Comparison of ENCODE assay signal across 31 cellular contexts in the genomic region with DNA sequence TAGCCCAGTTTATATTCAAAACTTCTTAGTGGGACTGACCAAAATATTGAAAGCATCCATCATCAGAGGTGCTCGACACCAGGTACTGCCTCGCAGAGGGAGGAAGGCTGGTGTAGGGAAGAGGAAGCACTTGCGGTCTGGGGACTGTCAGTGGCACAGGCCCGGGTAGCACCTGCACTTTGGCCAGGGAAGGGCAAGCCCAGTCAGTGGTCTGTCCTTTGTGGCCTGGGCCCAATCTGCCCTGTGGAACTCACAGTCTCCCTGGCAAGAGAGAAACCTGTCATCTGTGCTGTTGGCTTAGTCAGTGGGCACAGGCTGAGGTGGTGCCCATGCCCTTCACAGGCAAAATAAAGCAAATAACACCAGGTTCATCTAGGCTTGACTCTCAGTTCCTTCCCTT.
A peak's percentile ranks its signal among the peaks of the same experiment; 100 is the strongest.
DNase-seq lines count a peak whose midpoint lies in the region; ATAC-seq, FAIRE-seq and TF ChIP-seq lines count a peak whose summit lies in the region.
"Had no signal": no experiment of that assay in that cellular context is flagged by ENCODE, and none has a peak within 500 bp of the region (broad histone marks: within the 10 kb centered on the region; RNA-seq: fewer than 3 reads in every experiment).

No MANE protein-coding gene starts in this region.

- POLR2A ChIA-PET in GM12878 (lab: Charles Lee): no interaction called here

- no peaks in the 10 kb centered on the region for H3K36me3 ChIP-seq in GM12878 (ENCODE audit: control insufficient read depth in 2 of 2, insufficient read depth in 2 of 2, low read length in 1 of 2)
- H3K36me3 ChIP-seq: tibial nerve had no signal

- H3K27ac Mint-ChIP-seq in immature natural killer cell: peak overlapping the region in 4 of 6 donors; percentile 2 to 65 (median 42)
- H3K27ac Mint-ChIP-seq: activated CD4-positive, alpha-beta memory T cell treated with anti-CD3 and anti-CD28 coated beads, Interleukin-2, amount 10 ng/mL, durations not matched to agents 7 days and 5 days; B cell; natural killer cell; T-helper 2 cell treated with Interferon-gamma antibody and Interleukin-4, amounts not matched to agents 5 μg/mL and 100 μg/mL, for 36 hours had no signal

- H3K4me1 ChIP-seq in GM12878 (ENCODE audit: control insufficient read depth, insufficient read depth, low read length): peaks cover 9% of the 10 kb centered on the region; the same call in 1 of the 2 replicates

- H3K79me2 ChIP-seq in GM12878 (ENCODE audit: control insufficient read depth, insufficient read depth, low read length): no peaks in the 10 kb centered on the region

- peak overlapping the region in 1 of 5 donors; percentile 73 for H3K4me3 Mint-ChIP-seq in immature natural killer cell
- H3K4me3 Mint-ChIP-seq: activated CD4-positive, alpha-beta memory T cell treated with anti-CD3 and anti-CD28 coated beads, Interleukin-2, amount 10 ng/mL, durations not matched to agents 7 days and 5 days; B cell; CD8-positive, alpha-beta memory T cell; T-helper 2 cell treated with Interferon-gamma antibody and Interleukin-4, amounts not matched to agents 5 μg/mL and 100 μg/mL, for 36 hours had no signal

- H2AFZ ChIP-seq in GM12878 (ENCODE audit: control insufficient read depth, low read depth, low read length): peak overlapping the region; percentile 46

- 0 out of 2 replicates have a peak, but pooled peaks cover 2% of the 10 kb centered on the region for H4K20me1 ChIP-seq in GM12878 (ENCODE audit: control insufficient read depth, insufficient read depth)

- TF ChIP-seq POLR2A in GM12878 (IDR thresholded peaks at IDR 0.05; ENCODE audit: low read depth, low read length): no peak

- intact Hi-C loops in GM12878 (cut with micrococcal nuclease; ENCODE audit: unreplicated experiment) (no loop called here), left ventricle myocardium superior (cut with micrococcal nuclease) (no loop called here)

- CTCF ChIA-PET in GM12878 (lab: Yijun Ruan, JAX): interaction anchor here (1.8 to 2.1 kb wide), 2 partner anchors 56 to 98 kb away, joined by 4 to 10 read pairs; partner anchors contain the start of gene OLFML3

- no peak for TF ChIP-seq RAD21 in GM12878 (IDR thresholded peaks at IDR 0.05; ENCODE audit: insufficient read depth, low read depth, low read length)

- peaks cover 1 to 3% (median 3%) of the 10 kb centered on the region in 3 donors for H3K27me3 Mint-ChIP-seq in immature natural killer cell (ENCODE audit: low read depth in 3 of 3)

- peaks cover 4 to 21% (median 14%) of the 10 kb centered on the region in 6 donors for H3K9me3 Mint-ChIP-seq in immature natural killer cell

- H3K27me3 ChIP-seq in GM12878 (replicated peaks in 1 of 2; ENCODE audit: control insufficient read depth in 2 of 2, insufficient read depth in 2 of 2, low read length in 1 of 2): no peaks in the 10 kb centered on the region
- H3K27me3 ChIP-seq: tibial nerve had no signal

- DNase-seq in GM12878 (ENCODE audit: low read depth, low spot score) (no peak), immature natural killer cell (no peak), left ventricle myocardium superior (no peak), NCI-H1417 treated with DMSO at 0.1 percent for 48 hours (lab: John Stamatoyannopoulos, UW) (no peak), HuH-7.5 (ENCODE audit: low spot score) (no peak)
- DNase-seq: activated CD4-positive, alpha-beta memory T cell treated with anti-CD3 and anti-CD28 coated beads, Interleukin-2, amount 10 ng/mL, durations not matched to agents 7 days and 5 days; activated CD8-positive, alpha-beta memory T cell treated with anti-CD3 and anti-CD28 coated beads, Interleukin-2, amount 50 U/mL, for 4 hours; activated naive CD4-positive, alpha-beta T cell treated with Interleukin-2 at 50 U/mL for 16 hours; CD8-positive, alpha-beta memory T cell; dermis blood vessel endothelial cell; EL; glutamatergic neuron; GOT3; kidney glomerular epithelial cell; natural killer cell; NCI-H1105; NCI-H2029; NCI-H524; NK-92 treated with Interleukin-12 subunit alpha and Interleukin-12 subunit beta, amount 100 ng/mL, for 24 hours; SHP77; stimulated activated CD4-positive, alpha-beta T cell treated with anti-CD3 and anti-CD28 coated beads, Interleukin-4, amount 100 ng/mL, for 4 hours had no signal

- BruUV-seq in GM12878 (replicated peaks; lab: Mats Ljungman, UMichigan): no TSS peak

- no peak overlapping the region for H3K27ac ChIP-seq in GM12878 (ENCODE audit: control insufficient read depth, insufficient read depth)
- H3K27ac ChIP-seq: tibial nerve had no signal

- TF ChIP-seq CTCF in GM12878 (IDR thresholded peaks at IDR 0.05 in 2 of 3, conservative IDR thresholded peaks at IDR 0.05 in 1 of 3; ENCODE audit: control insufficient read depth in 2 of 3, extremely low read depth in 1 of 3, insufficient read depth in 1 of 3, low read depth in 3 of 3, low read length in 3 of 3): no peak

- in situ Hi-C loops in GM12878 (cut with MboI): no loop called here

- peaks cover 6 to 7% of the 10 kb centered on the region in 2 donors for H3K4me1 Mint-ChIP-seq in immature natural killer cell
- H3K4me1 Mint-ChIP-seq: B cell had no signal

- H3K36me3 Mint-ChIP-seq in immature natural killer cell: peaks cover 4 to 8% (median 7%) of the 10 kb centered on the region in 3 donors

- no peak overlapping the region for H3K4me3 ChIP-seq in GM12878
- H3K4me3 ChIP-seq: lung, tibial nerve had no signal

- FAIRE-seq in GM12878 (lab: Jason Lieb, UNC): no peak
- FAIRE-seq: GM12891 had no signal

- no peak overlapping the region for H3K9ac ChIP-seq in GM12878 (ENCODE audit: control insufficient read depth, insufficient read depth, low read length)

- H3K4me2 ChIP-seq in GM12878 (ENCODE audit: control insufficient read depth, insufficient read depth): peak overlapping the region; percentile 35; the same call in 1 of the 2 replicates

- peaks cover 9% of the 10 kb centered on the region for H3K9me3 ChIP-seq in GM12878 (replicated peaks; ENCODE audit: control insufficient read depth, insufficient read depth, low read length)

- RAD21 ChIA-PET in GM12878 (lab: Charles Lee; ENCODE audit: unreplicated experiment): interaction anchor here (0.8 to 1.8 kb wide), 3 partner anchors 19 to 97 kb away, joined by 3 to 5 read pairs (median 4); partner anchors contain the start of gene OLFML3

- peak; percentile 32 for ATAC-seq in GM18517 (IDR thresholded peaks at IDR 0.05; ENCODE audit: unreplicated experiment)
- ATAC-seq in HG02852 (IDR thresholded peaks at IDR 0.05; ENCODE audit: unreplicated experiment): peak; percentile 43
- peak; percentile 65 for ATAC-seq in GM12878
- no peak for ATAC-seq in HG02970 (IDR thresholded peaks at IDR 0.05; ENCODE audit: low FRiP score, unreplicated experiment)
- ATAC-seq in left ventricle myocardium superior: no peak
- ATAC-seq: esophagus mucosa, Panc1 had no signal

- 23% methylated on average over 4 of the region's 4 CpGs for WGBS in GM12878 (ENCODE audit: insufficient coverage, insufficient replicate concordance, low lambda C conversion rate, missing lambda C conversion rate)

- SMC1A ChIA-PET in GM12878 (lab: Charles Lee; ENCODE audit: uncharacterized antibody, unreplicated experiment): interaction anchor here (1.1 to 1.6 kb wide), 5 partner anchors 7 to 207 kb away, joined by 3 to 5 read pairs (median 4); no protein-coding TSS in a partner anchor

- no peak for TF ChIP-seq EP300 in GM12878 (IDR thresholded peaks at IDR 0.05; ENCODE audit: borderline replicate concordance in 1 of 2, control insufficient read depth in 1 of 2, low read depth in 2 of 2, low read length in 2 of 2)

TF ChIP-seq in GM12878, 131 proteins besides CTCF, POLR2A, EP300 and RAD21:
- TF ChIP-seq IKZF2 (IDR thresholded peaks at IDR 0.05): 0 out of 4 replicates have a peak, but pooled peaks of 1 of the 2 experiments have one; percentile 5
- TF ChIP-seq BMI1 (IDR thresholded peaks at IDR 0.05; ENCODE audit: borderline replicate concordance): no peak
- TF ChIP-seq SPI1 (IDR thresholded peaks at IDR 0.05; ENCODE audit: borderline replicate concordance, insufficient read depth, low read depth, low read length): 0 out of 2 replicates have a peak, but pooled peaks have one; percentile 7

Comparison
In these comparisons a context has a peak if more than half of its experiments do, and no peak if none do; other contexts are left out.
1. ATAC-seq: peak in GM18517 (single experiment), HG02852 (single experiment) and GM12878 (single experiment); none in HG02970 (single experiment) and left ventricle myocardium superior (single experiment).